ENCODE assay signal across 9 cellular contexts in the genomic region with DNA sequence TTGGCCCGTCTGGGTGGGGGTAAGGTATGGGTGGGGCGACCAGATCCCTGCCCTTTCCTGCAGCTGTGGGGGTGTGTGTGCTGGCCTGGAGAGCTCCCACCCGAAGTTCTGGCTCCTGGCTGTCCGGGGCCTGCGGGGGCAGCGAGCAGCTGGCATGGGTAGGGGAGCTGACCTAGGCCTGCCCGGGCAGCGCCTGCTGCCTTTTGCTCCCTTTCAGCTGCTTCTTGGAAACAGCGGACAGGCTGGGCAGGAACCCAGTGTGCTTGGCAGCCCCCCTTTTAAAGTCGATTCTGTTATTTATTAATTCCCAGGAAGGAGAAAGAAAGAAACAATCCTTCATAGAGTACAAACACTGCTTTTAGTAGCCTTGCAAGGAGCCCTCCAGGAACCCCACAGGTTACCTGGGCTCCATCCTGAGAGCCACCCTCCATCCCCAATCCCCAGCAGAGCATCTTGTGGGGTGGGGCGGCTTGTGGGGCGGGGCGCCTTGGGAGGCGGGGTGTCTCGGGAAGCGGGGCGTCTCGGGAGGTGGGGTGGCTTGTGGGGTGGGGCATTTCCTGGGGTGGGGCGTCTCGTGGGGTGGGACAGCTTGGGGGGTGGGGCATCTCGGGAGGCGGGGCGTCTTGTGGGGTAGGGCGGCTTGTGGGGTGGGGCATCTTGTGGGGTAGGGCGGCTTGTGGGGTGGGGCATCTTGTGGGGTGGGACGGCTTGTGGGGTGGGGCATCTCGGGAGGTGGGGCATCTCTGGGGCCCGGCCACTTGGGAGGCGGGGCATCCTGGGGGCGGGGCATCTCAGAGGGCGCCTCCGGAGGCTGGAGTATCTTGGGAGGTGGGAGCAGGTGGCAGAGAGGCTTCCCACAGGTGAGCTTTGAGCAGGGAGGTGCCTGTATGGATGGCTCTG. TPM values are rescaled to one million over a fixed set of nuclear protein-coding genes. Genes with fewer than 3 reads are reported as not detected.
A peak's percentile ranks its signal among the peaks of the same experiment; 100 is the strongest.
DNase-seq lines count a peak whose midpoint lies in the region; ATAC-seq and TF ChIP-seq lines count a peak whose summit lies in the region.
"Had no signal": no experiment of that assay in that cellular context is flagged by ENCODE, and none has a peak within 500 bp of the region (broad histone marks: within the 10 kb centered on the region; RNA-seq: fewer than 3 reads in every experiment).

No MANE protein-coding gene starts in this region.

- H3K36me3 ChIP-seq in tibial artery, result peaks cover 0 to 6% (median 0%) of the 10 kb centered on the region in 3 donors

- no peak overlapping the region for H3K4me3 ChIP-seq in tibial artery

- intact Hi-C loops in left colon (cut with DNase I, micrococcal nuclease) (no loop called here), tibial artery (cut with DNase I; ENCODE audit: low total_unique reads) (no loop called here)

- no peak for TF ChIP-seq CTCF in tibial artery (IDR thresholded peaks at IDR 0.05)

- H3K9me3 ChIP-seq in tibial artery, result no peaks in the 10 kb centered on the region

- H3K27ac ChIP-seq in tibial artery, result peak overlapping the region; percentile 64 to 100
- H3K27ac ChIP-seq: 22Rv1 had no signal

- H3K4me1 ChIP-seq in tibial artery, result peaks cover 0 to 99% (median 87%) of the 10 kb centered on the region in 4 donors

- DNase-seq in NCI-H2171 treated with DMSO at 0.1 percent for 48 hours (lab: John Stamatoyannopoulos, UW) (peak; percentile 27), NCI-H2171 (lab: John Stamatoyannopoulos, UW) (no peak), left colon (peak; percentile 67 to 78), tibial artery (no peak), NCI-H2029 (lab: John Stamatoyannopoulos, UW) (no peak), NCI-H748 treated with DMSO at 0.1 percent for 48 hours (lab: John Stamatoyannopoulos, UW) (no peak)
- DNase-seq in activated T-cell treated with anti-CD3 and anti-CD28 coated beads, Interleukin-2, amount 50 U/mL, for 48 hours, result peak; percentile 52 to 59

- ATAC-seq in left colon (peak; percentile 70), GM21390 (IDR thresholded peaks at IDR 0.05; ENCODE audit: unreplicated experiment) (no peak)

- no peaks in the 10 kb centered on the region for H3K27me3 ChIP-seq in tibial artery

RNA-seq across cellular contexts. Expression of gene CD81, which starts 7.0 kb away (rescaled TPM):
- total RNA-seq in left colon, result 100 to 1,000 TPM; 111 to 217 TPM

RNA-seq across cellular contexts. Expression of gene TSSC4, which starts 16.5 kb away (rescaled TPM):
- total RNA-seq in left colon, result 10 to 100 TPM; 39.9 to 40.4 TPM

Comparison
In these comparisons a context has a peak if more than half of its experiments do, and no peak if none do; other contexts are left out.
1. DNase-seq: peak in NCI-H2171 treated with DMSO at 0.1 percent for 48 hours (single experiment), activated T-cell treated with anti-CD3 and anti-CD28 coated beads, Interleukin-2, amount 50 U/mL, for 48 hours (2 of 2) and left colon (2 of 2); none in NCI-H2171 (single experiment), tibial artery (0 of 2), NCI-H2029 (single experiment) and NCI-H748 treated with DMSO at 0.1 percent for 48 hours (single experiment).